Comparison of ENCODE assay signal across 15 cellular contexts in the genomic region with DNA sequence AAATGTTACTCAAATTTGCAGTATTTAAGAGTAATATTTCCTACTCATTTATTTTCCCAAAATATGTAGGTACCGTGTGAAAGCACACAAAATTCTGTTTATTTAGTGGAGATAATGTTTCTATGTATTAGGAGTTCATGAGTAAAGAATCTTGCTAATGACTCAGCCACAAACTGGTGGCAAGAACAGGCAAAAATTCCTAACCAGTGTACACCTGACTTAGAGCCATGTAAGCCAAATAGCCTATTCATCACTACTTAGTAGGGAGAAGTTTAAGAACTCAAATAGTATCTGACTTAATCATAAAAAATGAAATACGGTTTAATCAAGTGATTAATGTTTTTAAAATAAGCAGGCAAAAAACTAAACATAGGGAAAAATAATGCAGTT.
DNase-seq lines count a peak whose midpoint lies in the region; ATAC-seq and TF ChIP-seq lines count a peak whose summit lies in the region.
"Had no signal": no experiment of that assay in that cellular context is flagged by ENCODE, and none has a peak within 500 bp of the region (broad histone marks: within the 10 kb centered on the region; RNA-seq: fewer than 3 reads in every experiment).

No MANE protein-coding gene starts in this region.

- intact Hi-C loops in spleen (cut with DNase I; ENCODE audit: low total_unique reads): no loop called here
- intact Hi-C loops in uterus (cut with DNase I; ENCODE audit: low total_unique reads): no loop called here

- H3K36me3 ChIP-seq in spleen: no peaks in the 10 kb centered on the region
- H3K36me3 ChIP-seq in uterus: no peaks in the 10 kb centered on the region
- H3K36me3 ChIP-seq: esophagus muscularis mucosa had no signal

- ATAC-seq in GM21576 (IDR thresholded peaks at IDR 0.05; ENCODE audit: unreplicated experiment): no peak
- ATAC-seq: activated naive CD4-positive, alpha-beta T cell treated with anti-CD3 and anti-CD28 coated beads, Interleukin-2, amount 50 U/mL, for 72 hours had no signal

- TF ChIP-seq POLR2A in spleen (IDR thresholded peaks at IDR 0.05) (no peak), uterus (IDR thresholded peaks at IDR 0.05) (no peak)

- WGBS in spleen, 5 donors: 92 to 98% (median 97%) methylated on average over 2 of the region's 2 CpGs

- no peaks in the 10 kb centered on the region for H3K27me3 ChIP-seq in spleen (replicated peaks in 1 of 7)
- no peaks in the 10 kb centered on the region for H3K27me3 ChIP-seq in uterus
- H3K27me3 ChIP-seq: esophagus muscularis mucosa had no signal

- TF ChIP-seq CTCF in epithelial cell of esophagus (IDR thresholded peaks at IDR 0.05; ENCODE audit: insufficient read depth, low read depth, low read length, missing control alignments) (no peak), spleen (IDR thresholded peaks at IDR 0.05 in 8 of 11, conservative IDR thresholded peaks at IDR 0.05 in 3 of 11) (no peak), uterus (IDR thresholded peaks at IDR 0.05) (no peak), GM20000 (IDR thresholded peaks at IDR 0.05; ENCODE audit: extremely low read depth, missing control alignments) (no peak)

- H3K27ac ChIP-seq in spleen: no peak overlapping the region
- H3K27ac ChIP-seq in uterus: no peak overlapping the region
- H3K27ac ChIP-seq: esophagus muscularis mucosa had no signal

- no peaks in the 10 kb centered on the region for H3K9me3 ChIP-seq in spleen
- no peaks in the 10 kb centered on the region for H3K9me3 ChIP-seq in uterus
- H3K9me3 ChIP-seq: esophagus muscularis mucosa had no signal

- peak overlapping the region; percentile 1 for H3K4me3 ChIP-seq in epithelial cell of esophagus (ENCODE audit: low read length)
- no peak overlapping the region for H3K4me3 ChIP-seq in spleen
- no peak overlapping the region for H3K4me3 ChIP-seq in uterus
- H3K4me3 ChIP-seq: esophagus muscularis mucosa had no signal

- peaks cover 0 to 52% (median 6%) of the 10 kb centered on the region in 6 donors for H3K4me1 ChIP-seq in spleen
- H3K4me1 ChIP-seq in uterus: no peaks in the 10 kb centered on the region

- DNase-seq in AG08396 (ENCODE audit: low spot score) (peak; percentile 21), NCI-H226 (peak; percentile 86), epithelial cell of esophagus (ENCODE audit: low read depth) (peak; percentile 95), non-pigmented ciliary epithelial cell (ENCODE audit: low read depth) (peak; percentile 31), spleen (no peak), uterus (no peak), GM20000 (ENCODE audit: low spot score) (no peak)
- DNase-seq: activated CD8-positive, alpha-beta memory T cell treated with anti-CD3 and anti-CD28 coated beads, Interleukin-2, amount 50 U/mL, for 48 hours; C1 segment of cervical spinal cord; GOT3; islet precursor cell; stimulated activated CD4-positive, alpha-beta T cell treated with anti-CD3 and anti-CD28 coated beads, Interleukin-2, amount 100 ng/mL, for 24 hours had no signal

Comparison
In these comparisons a context has a peak if more than half of its experiments do, and no peak if none do; other contexts are left out.
1. DNase-seq: peak in AG08396 (single experiment), NCI-H226 (single experiment), epithelial cell of esophagus (single experiment) and non-pigmented ciliary epithelial cell (single experiment); none in spleen (single experiment), uterus (0 of 2) and GM20000 (single experiment).